Comparison of ENCODE assay signal across 8 cellular contexts in genomic region chr22:38569972-38570840, GRCh38. TPM values are rescaled to one million over a fixed set of nuclear protein-coding genes. Genes with fewer than 3 reads are reported as not detected.
DNase-seq lines count a peak whose midpoint lies in the region; ATAC-seq and TF ChIP-seq lines count a peak whose summit lies in the region.

Gene DMC1, minus strand, starts transcription at chr22:38570183. Its CDS starts 1,927 bp downstream, at chr22:38568256.

- TF ChIP-seq CTCF in GM13976 (IDR thresholded peaks at IDR 0.05; ENCODE audit: borderline replicate concordance, control extremely low read depth, extremely low read depth, insufficient read depth, missing control alignments): no peak

- DNase-seq in GM13976 (ENCODE audit: low spot score): peak; percentile 100
- DNase-seq in NK-92 treated with Interleukin-12 subunit alpha and Interleukin-12 subunit beta, amount 100 ng/mL, for 24 hours (lab: John Stamatoyannopoulos, UW): peak; percentile 94
- DNase-seq in activated CD8-positive, alpha-beta memory T cell treated with anti-CD3 and anti-CD28 coated beads for 4 hours (ENCODE audit: low read depth in 2 of 2): peak; percentile 93 to 94
- DNase-seq in effector CD8-positive, alpha-beta T cell (lab: John Stamatoyannopoulos, UW): peak; percentile 97
- peak; percentile 51 to 63 for DNase-seq in lung microvascular endothelial cell (ENCODE audit: low read depth in 2 of 2)
- DNase-seq in stimulated activated CD4-positive, alpha-beta T cell treated with anti-CD3 and anti-CD28 coated beads, TNF-alpha, amount 100 ng/mL, for 4 hours (ENCODE audit: low read depth in 3 of 3): peak; percentile 95 to 99 (median 95)
- DNase-seq in NCI-H446 treated with DMSO at 0.1 percent for 48 hours (lab: John Stamatoyannopoulos, UW): no peak

- in situ Hi-C loops in GM13976 (cut with MboI; ENCODE audit: low sequenced_read_pairs, unreplicated experiment): loop anchor here (10.0 kb wide), 1 partner anchor 515 kb away; the partner anchor contains the start of gene PICK1

- peak; percentile 48 for ATAC-seq in HG03460 (IDR thresholded peaks at IDR 0.05; ENCODE audit: unreplicated experiment)

RNA-seq across cellular contexts. Expression of gene DMC1, which starts in this region (rescaled TPM):
- total RNA-seq in lung microvascular endothelial cell: 0.22 and 0.60 TPM in 2 replicates

Comparison
In these comparisons a context has a peak if more than half of its experiments do, and no peak if none do; other contexts are left out.
1. Peak in DNase-seq in lung microvascular endothelial cell; RNA of the gene not detected or under 1 TPM.